In genomic region chr1:239718997-239719628, GRCh38 we compare ENCODE assay signal across 10 cellular contexts.
A peak's percentile ranks its signal among the peaks of the same experiment; 100 is the strongest.
DNase-seq lines count a peak whose midpoint lies in the region; ATAC-seq and TF ChIP-seq lines count a peak whose summit lies in the region.
"Had no signal": no experiment of that assay in that cellular context is flagged by ENCODE, and none has a peak within 500 bp of the region (broad histone marks: within the 10 kb centered on the region; RNA-seq: fewer than 3 reads in every experiment).

No MANE protein-coding gene starts in this region.

- H3K27me3 ChIP-seq in Peyer's patch: no peaks in the 10 kb centered on the region
- H3K27me3 ChIP-seq: cardiac muscle cell had no signal

- TF ChIP-seq CTCF in Peyer's patch (IDR thresholded peaks at IDR 0.05): peak in 1 of 6 experiments; percentile 1

- H3K4me1 ChIP-seq in Peyer's patch: peaks cover 0 to 6% (median 0%) of the 10 kb centered on the region in 4 donors

- H3K27ac ChIP-seq in Peyer's patch: peak overlapping the region; percentile 64 to 75 (median 70)
- H3K27ac ChIP-seq: cardiac muscle cell, PC-9 had no signal

- peak overlapping the region in 1 of 2 donors; percentile 99 for H3K27ac Mint-ChIP-seq in stimulated activated naive CD8-positive, alpha-beta T cell treated with anti-CD3 and anti-CD28 coated beads, Interleukin-15, amount 100 ng/mL, for 72 hours

- no peak for TF ChIP-seq POLR2A in Peyer's patch (IDR thresholded peaks at IDR 0.05)

- peak; percentile 85 for ATAC-seq in stimulated activated naive CD8-positive, alpha-beta T cell treated with anti-CD3 and anti-CD28 coated beads, Interleukin-15, amount 100 ng/mL, for 72 hours
- ATAC-seq in GM18858 (IDR thresholded peaks at IDR 0.05; ENCODE audit: unreplicated experiment) (no peak), HG03442 (IDR thresholded peaks at IDR 0.05; ENCODE audit: unreplicated experiment) (no peak)

- no peaks in the 10 kb centered on the region for H3K9me3 Mint-ChIP-seq in stimulated activated naive CD8-positive, alpha-beta T cell treated with anti-CD3 and anti-CD28 coated beads, Interleukin-15, amount 100 ng/mL, for 72 hours

- H3K4me3 ChIP-seq in Peyer's patch: peak overlapping the region; percentile 4 to 30 (median 19)
- H3K4me3 ChIP-seq: cardiac muscle cell, PC-9 had no signal

- no peaks in the 10 kb centered on the region for H3K36me3 ChIP-seq in Peyer's patch
- H3K36me3 ChIP-seq: cardiac muscle cell had no signal

- no peaks in the 10 kb centered on the region for H3K9me3 ChIP-seq in Peyer's patch

- no peaks in the 10 kb centered on the region for H3K27me3 Mint-ChIP-seq in stimulated activated naive CD8-positive, alpha-beta T cell treated with anti-CD3 and anti-CD28 coated beads, Interleukin-15, amount 100 ng/mL, for 72 hours

- H3K4me1 Mint-ChIP-seq in stimulated activated naive CD8-positive, alpha-beta T cell treated with anti-CD3 and anti-CD28 coated beads, Interleukin-15, amount 100 ng/mL, for 72 hours: peaks cover 29% of the 10 kb centered on the region

- H3K4me3 Mint-ChIP-seq in stimulated activated naive CD8-positive, alpha-beta T cell treated with anti-CD3 and anti-CD28 coated beads, Interleukin-15, amount 100 ng/mL, for 72 hours: no peak overlapping the region

- DNase-seq in activated T-cell treated with anti-CD3 and anti-CD28 coated beads for 4 hours (peak; percentile 14), Peyer's patch (no peak), NCI-H1930 (lab: John Stamatoyannopoulos, UW) (no peak)
- no peak for DNase-seq in activated T-cell treated with anti-CD3 and anti-CD28 coated beads, Interleukin-2, amount 50 U/mL, for 1 hour
- DNase-seq in central memory CD4-positive, alpha-beta T cell: peak; percentile 17
- DNase-seq in stimulated activated naive CD8-positive, alpha-beta T cell treated with anti-CD3 and anti-CD28 coated beads, Interleukin-15, amount 100 ng/mL, for 72 hours: peak; percentile 33 to 58
- DNase-seq: PC-9 had no signal

Comparison
In these comparisons a context has a peak if more than half of its experiments do, and no peak if none do; other contexts are left out.
1. DNase-seq: peak in activated T-cell treated with anti-CD3 and anti-CD28 coated beads for 4 hours (single experiment), central memory CD4-positive, alpha-beta T cell (single experiment) and stimulated activated naive CD8-positive, alpha-beta T cell treated with anti-CD3 and anti-CD28 coated beads, Interleukin-15, amount 100 ng/mL, for 72 hours (2 of 2); none in activated T-cell treated with anti-CD3 and anti-CD28 coated beads, Interleukin-2, amount 50 U/mL, for 1 hour (single experiment), Peyer's patch (0 of 3) and NCI-H1930 (0 of 2).